ENCODE assay signal across 13 cellular contexts in genomic region chr16:72997141-72997542, GRCh38. TPM values are rescaled to one million over a fixed set of nuclear protein-coding genes. Genes with fewer than 3 reads are reported as not detected.
A peak's percentile ranks its signal among the peaks of the same experiment; 100 is the strongest.
DNase-seq lines count a peak whose midpoint lies in the region; ATAC-seq and TF ChIP-seq lines count a peak whose summit lies in the region.
"Had no signal": no experiment of that assay in that cellular context is flagged by ENCODE, and none has a peak within 500 bp of the region (broad histone marks: within the 10 kb centered on the region; RNA-seq: fewer than 3 reads in every experiment).

No MANE protein-coding gene starts in this region.

- peaks cover 38% of the 10 kb centered on the region for H3K4me1 ChIP-seq in ACC112 (ENCODE audit: control insufficient read depth, insufficient read depth, low read length, unreplicated experiment)
- H3K4me1 ChIP-seq in IMR-90 (ENCODE audit: control insufficient read depth, insufficient read depth, low read length), result peaks cover 9% of the 10 kb centered on the region

- peaks cover 63 to 90% of the 10 kb centered on the region in 2 experiments for H3K79me1 ChIP-seq in IMR-90 (ENCODE audit: low read depth in 1 of 2, low read length in 2 of 2)

- no peak overlapping the region for H3K56ac ChIP-seq in IMR-90 (ENCODE audit: extremely low read depth, insufficient read depth, low read length)

- H3K36me3 Mint-ChIP-seq in chondrocyte (ENCODE audit: low read depth), result no peaks in the 10 kb centered on the region
- H3K36me3 Mint-ChIP-seq in T-helper 2 cell treated with Interferon-gamma antibody and Interleukin-4, amounts not matched to agents 5 μg/mL and 100 μg/mL, for 36 hours (ENCODE audit: low read depth), result no peaks in the 10 kb centered on the region

- H2AK9ac ChIP-seq in IMR-90 (replicated peaks; ENCODE audit: low read depth, low read length, poor library complexity), result no peak overlapping the region

- no peak overlapping the region for H2AK5ac ChIP-seq in IMR-90 (ENCODE audit: low read depth, low read length)

- H3K9me1 ChIP-seq in IMR-90 (ENCODE audit: insufficient read depth, low read length), result peaks cover 5% of the 10 kb centered on the region; the same call in 1 of the 2 replicates

- CTCF ChIA-PET in IMR-90 (lab: Yijun Ruan, JAX), result interaction anchor here (1.2 kb wide), 1 partner anchor 15 kb away, joined by 3 read pairs; no protein-coding TSS in a partner anchor

- no peak for TF ChIP-seq CTCF in IMR-90 (conservative IDR thresholded peaks at IDR 0.05; ENCODE audit: low read depth, low read length)
- TF ChIP-seq CTCF in chondrocyte (IDR thresholded peaks at IDR 0.05), result no peak

- H3K9ac ChIP-seq in IMR-90 (ENCODE audit: low read depth, low read length), result no peak overlapping the region
- H3K9ac ChIP-seq: BLaER1 had no signal

- intact Hi-C loops in IMR-90 (cut with micrococcal nuclease), result no loop called here

- H3K27me3 ChIP-seq in ACC112 (ENCODE audit: insufficient read depth, low read length) (no peaks in the 10 kb centered on the region), IMR-90 (ENCODE audit: control insufficient read depth, insufficient read depth, low read length) (no peaks in the 10 kb centered on the region)
- H3K27me3 ChIP-seq: BLaER1 had no signal

- no peak overlapping the region for H3K4me3 Mint-ChIP-seq in chondrocyte (ENCODE audit: unreplicated experiment)
- no peak overlapping the region for H3K4me3 Mint-ChIP-seq in T-helper 2 cell treated with Interferon-gamma antibody and Interleukin-4, amounts not matched to agents 5 μg/mL and 100 μg/mL, for 36 hours
- H3K4me3 Mint-ChIP-seq: brain; T-helper 1 cell treated with Interleukin-12 subunit alpha and Interleukin-12 subunit beta and Interleukin-4 antibody, amounts not matched to agents 30 μg/mL and 1 μg/mL, for 36 hours had no signal

- no peak overlapping the region for H2BK120ac ChIP-seq in IMR-90 (ENCODE audit: low read depth, low read length)

- POLR2A ChIA-PET in IMR-90 (lab: Charles Lee; ENCODE audit: unreplicated experiment), result no interaction called here

- no peaks in the 10 kb centered on the region for H3K27me3 Mint-ChIP-seq in chondrocyte (ENCODE audit: low read depth)
- H3K27me3 Mint-ChIP-seq in T-helper 2 cell treated with Interferon-gamma antibody and Interleukin-4, amounts not matched to agents 5 μg/mL and 100 μg/mL, for 36 hours (ENCODE audit: low read depth), result peaks cover under 1% of the 10 kb centered on the region
- H3K27me3 Mint-ChIP-seq: brain had no signal

- peaks cover 93% of the 10 kb centered on the region for H3K79me2 ChIP-seq in ACC112 (ENCODE audit: control insufficient read depth, insufficient read depth, low read length, unreplicated experiment)

- no peak overlapping the region for H4K8ac ChIP-seq in IMR-90 (ENCODE audit: low read depth in 2 of 2, low read length in 2 of 2)

- 90% methylated on average over 2 of the region's 7 CpGs; no CpG with 5 or more reads in 1 of the 2 experiments for WGBS in IMR-90 (ENCODE audit: extremely low coverage in 2 of 2, insufficient read length in 1 of 2), 2 experiments

- no peak overlapping the region for H3K18ac ChIP-seq in IMR-90 (ENCODE audit: low read depth, low read length)

- H3K9me3 ChIP-seq in IMR-90 (ENCODE audit: control insufficient read depth, insufficient read depth, low read length), result peaks cover 4% of the 10 kb centered on the region

- peak overlapping the region; percentile 74 for H3K27ac Mint-ChIP-seq in chondrocyte (ENCODE audit: unreplicated experiment)
- H3K27ac Mint-ChIP-seq in T-helper 2 cell treated with Interferon-gamma antibody and Interleukin-4, amounts not matched to agents 5 μg/mL and 100 μg/mL, for 36 hours, result no peak overlapping the region
- H3K27ac Mint-ChIP-seq: brain; T-helper 1 cell treated with Interleukin-12 subunit alpha and Interleukin-12 subunit beta and Interleukin-4 antibody, amounts not matched to agents 30 μg/mL and 1 μg/mL, for 36 hours had no signal

- no peak for TF ChIP-seq RAD21 in IMR-90 (IDR thresholded peaks at IDR 0.05; ENCODE audit: low read length)

- H2AFZ ChIP-seq in ACC112 (ENCODE audit: low read length, unreplicated experiment), result no peak overlapping the region
- no peak overlapping the region for H2AFZ ChIP-seq in IMR-90 (replicated peaks; ENCODE audit: low read length, poor library complexity)

- H3K23ac ChIP-seq in IMR-90 (ENCODE audit: low read depth, low read length), result no peak overlapping the region

- no peak for ATAC-seq in IMR-90 (ENCODE audit: low read depth)
- no peak for ATAC-seq in HG02678 (IDR thresholded peaks at IDR 0.05; ENCODE audit: unreplicated experiment)
- no peak for ATAC-seq in HG03025 (IDR thresholded peaks at IDR 0.05; ENCODE audit: low FRiP score, unreplicated experiment)
- no peak for ATAC-seq in HG02642 (IDR thresholded peaks at IDR 0.05; ENCODE audit: poor library complexity, unreplicated experiment)

- H4K91ac ChIP-seq in IMR-90 (ENCODE audit: insufficient read depth, low read depth, low read length), result no peak overlapping the region

- H3K27ac ChIP-seq in ACC112 (ENCODE audit: low read depth, low read length), result peak overlapping the region; percentile 44; the same call in 1 of the 2 replicates
- no peak overlapping the region for H3K27ac ChIP-seq in IMR-90 (ENCODE audit: insufficient read depth, low read length)
- H3K27ac ChIP-seq: BLaER1 had no signal

- TF ChIP-seq POLR2A in IMR-90 (IDR thresholded peaks at IDR 0.05; ENCODE audit: low read depth, low read length), result no peak

- BruUV-seq in IMR-90 (replicated peaks; lab: Mats Ljungman, UMichigan), result no TSS peak

- H3K36me3 ChIP-seq in ACC112 (ENCODE audit: insufficient read depth, low read length) (0 out of 2 replicates have a peak, but pooled peaks cover 7% of the 10 kb centered on the region), IMR-90 (ENCODE audit: control insufficient read depth, insufficient read depth, low read length) (no peaks in the 10 kb centered on the region)
- H3K36me3 ChIP-seq: BLaER1 had no signal

- H3K14ac ChIP-seq in IMR-90 (replicated peaks; ENCODE audit: low read depth, low read length), result no peak overlapping the region

- H3K4me1 Mint-ChIP-seq in chondrocyte (ENCODE audit: low read depth), result peaks cover 93% of the 10 kb centered on the region
- no peaks in the 10 kb centered on the region for H3K4me1 Mint-ChIP-seq in T-helper 2 cell treated with Interferon-gamma antibody and Interleukin-4, amounts not matched to agents 5 μg/mL and 100 μg/mL, for 36 hours (ENCODE audit: low read depth)

- no peak overlapping the region for H2BK15ac ChIP-seq in IMR-90 (ENCODE audit: low read depth, low read length)

- H4K5ac ChIP-seq in IMR-90 (ENCODE audit: low read depth, low read length), result no peak overlapping the region

- no peak overlapping the region for H3K4me2 ChIP-seq in IMR-90 (ENCODE audit: low read depth, low read length)
- H3K4me2 ChIP-seq: BLaER1 had no signal

- peak; percentile 18 for DNase-seq in IMR-90
- no peak for DNase-seq in chondrocyte (ENCODE audit: low spot score)
- peak; percentile 81 for DNase-seq in mesenteric fat pad (ENCODE audit: low spot score)
- no peak for DNase-seq in T-helper 2 cell treated with Interferon-gamma antibody and Interleukin-4, amounts not matched to agents 5 μg/mL and 100 μg/mL, for 36 hours (ENCODE audit: low spot score)
- DNase-seq: NCI-H526; stimulated activated naive CD4-positive, alpha-beta T cell treated with Interleukin-2 at 50 U/mL for 16 hours had no signal

- H4K20me1 ChIP-seq in IMR-90 (ENCODE audit: insufficient read depth, low read length), result peaks cover 43% of the 10 kb centered on the region
- H4K20me1 ChIP-seq: BLaER1 had no signal

- H3K4ac ChIP-seq in IMR-90 (ENCODE audit: low read depth, low read length), result no peak overlapping the region

- H3K4me3 ChIP-seq in ACC112 (ENCODE audit: low read depth, low read length), result no peak overlapping the region
- no peak overlapping the region for H3K4me3 ChIP-seq in IMR-90 (ENCODE audit: insufficient read depth, low read depth, low read length)
- H3K4me3 ChIP-seq: BLaER1 had no signal

- no peak overlapping the region for H2BK5ac ChIP-seq in IMR-90 (ENCODE audit: low read depth, low read length, poor library complexity, severe bottlenecking)

- in situ Hi-C loops in IMR-90 (cut with MboI; ENCODE audit: low sequenced_read_pairs), result no loop called here

- dilution Hi-C loops in IMR-90 (cut with HindIII; ENCODE audit: low sequenced_read_pairs, unreplicated experiment), result no loop called here

- no peaks in the 10 kb centered on the region for H3K9me3 Mint-ChIP-seq in chondrocyte (ENCODE audit: low read depth)
- H3K9me3 Mint-ChIP-seq in T-helper 2 cell treated with Interferon-gamma antibody and Interleukin-4, amounts not matched to agents 5 μg/mL and 100 μg/mL, for 36 hours, result peaks cover 9% of the 10 kb centered on the region

- no peak overlapping the region for H2BK20ac ChIP-seq in IMR-90 (ENCODE audit: low read depth, low read length)

TF ChIP-seq in IMR-90, 13 proteins besides CTCF, POLR2A, EP300 and RAD21:
- peak; percentile 27; the same call in 1 of the 2 replicates for TF ChIP-seq CEBPB (IDR thresholded peaks at IDR 0.05; ENCODE audit: low read depth, low read length)
- TF ChIP-seq FOS (IDR thresholded peaks at IDR 0.05; ENCODE audit: low read depth, low read length), result no peak
- no peak for TF ChIP-seq CHD1 (IDR thresholded peaks at IDR 0.05; ENCODE audit: low read depth, low read length)
- no peak for TF ChIP-seq SMC3 (IDR thresholded peaks at IDR 0.05; ENCODE audit: low read depth, low read length)
TF ChIP-seq in IMR-90: peak in this region for 1.

RNA-seq across cellular contexts. Expression of gene ZFHX3, which starts 50.8 kb away (rescaled TPM):
- 1.4 and 2.2 TPM in 2 replicates for total RNA-seq in IMR-90 (2012; rRNA removed)
- 1.7 and 2.0 TPM in 2 replicates for polyA plus RNA-seq in IMR-90 (2012; rRNA removed)
- 0.78 and 1.1 TPM in 2 replicates for polyA plus RNA-seq in IMR-90 (2012; cell fraction: cytosol; rRNA removed)
- polyA plus RNA-seq in IMR-90 (2012; cell fraction: nucleus; rRNA removed; ENCODE audit: low replicate concordance), result 1.9 and 2.8 TPM in 2 replicates
- total RNA-seq in chondrocyte, result 74.4 to 91.0 TPM (median 86.8 TPM) in 3 replicates
- total RNA-seq in mesenteric fat pad, result 28.8 TPM

Comparison
In these comparisons a context has a peak if more than half of its experiments do, and no peak if none do; other contexts are left out.
1. DNase-seq: peak in IMR-90 (single experiment) and mesenteric fat pad (single experiment); none in chondrocyte (single experiment) and T-helper 2 cell treated with Interferon-gamma antibody and Interleukin-4, amounts not matched to agents 5 μg/mL and 100 μg/mL, for 36 hours (single experiment).